In the genomic region with DNA sequence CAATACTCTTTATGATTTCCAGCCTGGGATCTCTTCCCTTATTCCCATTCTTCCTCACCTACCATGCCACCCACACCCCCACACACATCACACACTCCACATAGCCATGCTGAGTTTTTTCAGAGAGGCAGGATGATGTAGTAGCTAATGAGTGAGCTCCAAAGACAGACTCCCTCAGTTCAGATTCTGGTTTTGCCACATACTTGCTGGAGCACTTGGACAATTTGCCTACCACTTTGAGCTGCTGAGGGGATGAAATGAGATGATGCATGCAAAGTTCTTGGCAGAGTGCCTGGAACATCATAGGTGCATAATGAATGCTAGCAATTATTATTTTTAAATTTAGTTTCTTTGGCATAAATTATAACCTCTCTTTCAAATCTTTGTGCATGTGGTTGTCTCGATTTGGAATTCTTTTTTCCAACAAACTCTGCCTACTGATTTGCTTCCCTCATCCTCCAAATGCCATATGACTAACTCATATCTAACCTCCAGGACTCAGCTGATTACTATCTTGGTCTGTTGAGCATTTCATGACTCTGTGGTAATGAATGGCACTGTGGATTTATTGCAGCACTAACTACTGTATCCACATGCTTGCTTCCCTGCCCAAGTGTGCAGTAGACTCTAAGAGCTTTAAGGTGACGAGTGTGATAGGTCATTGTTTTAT, we compare ENCODE assay signal across 11 cellular contexts.
DNase-seq lines count a peak whose midpoint lies in the region; ATAC-seq, FAIRE-seq and TF ChIP-seq lines count a peak whose summit lies in the region.
"Had no signal": no experiment of that assay in that cellular context is flagged by ENCODE, and none has a peak within 500 bp of the region (broad histone marks: within the 10 kb centered on the region; RNA-seq: fewer than 3 reads in every experiment).

No MANE protein-coding gene starts in this region.

- TF ChIP-seq CTCF in SK-N-SH (IDR thresholded peaks at IDR 0.05) (no peak), Caco-2 (IDR thresholded peaks at IDR 0.05; ENCODE audit: insufficient read depth in 1 of 2, low read depth in 1 of 2, low read length in 1 of 2, severe bottlenecking in 1 of 2, unreplicated experiment in 1 of 2) (no peak), pancreas (IDR thresholded peaks at IDR 0.05) (no peak)

- H3K27me3 Mint-ChIP-seq in Caco-2 (ENCODE audit: insufficient read depth, unreplicated experiment): no peaks in the 10 kb centered on the region
- H3K27me3 Mint-ChIP-seq in T-helper 2 cell treated with Interferon-gamma antibody and Interleukin-4, amounts not matched to agents 5 μg/mL and 100 μg/mL, for 36 hours (ENCODE audit: low read depth): peaks cover 2% of the 10 kb centered on the region

- FAIRE-seq in HTR-8/SVneo (lab: Jason Lieb, UNC) (peak; percentile 83), pancreas (lab: Jason Lieb, UNC) (no peak)
- FAIRE-seq: G401.6 had no signal

- DNase-seq in COLO829 (ENCODE audit: low spot score) (peak; percentile 74), HTR-8/SVneo (ENCODE audit: insufficient read length, low spot score) (peak; percentile 67), SK-N-SH (peak; percentile 7), islet precursor cell (peak; percentile 82), Caco-2 (no peak), NCI-H128 (lab: John Stamatoyannopoulos, UW; ENCODE audit: unreplicated experiment) (no peak), pancreas (no peak)
- no peak for DNase-seq in T-helper 2 cell treated with Interferon-gamma antibody and Interleukin-4, amounts not matched to agents 5 μg/mL and 100 μg/mL, for 36 hours (ENCODE audit: low spot score)
- DNase-seq: transverse colon had no signal

- 9% methylated on average over 2 of the region's 2 CpGs for WGBS in SK-N-SH (ENCODE audit: low lambda C conversion rate)
- WGBS in pancreas, 2 donors: 62 to 64% methylated on average over 2 of the region's 2 CpGs

- H3K9me3 Mint-ChIP-seq in Caco-2 (ENCODE audit: unreplicated experiment): no peaks in the 10 kb centered on the region
- peaks cover 3% of the 10 kb centered on the region for H3K9me3 Mint-ChIP-seq in T-helper 2 cell treated with Interferon-gamma antibody and Interleukin-4, amounts not matched to agents 5 μg/mL and 100 μg/mL, for 36 hours

- no TSS peak for BruUV-seq in Caco-2 (replicated peaks; lab: Mats Ljungman, UMichigan)

- CTCF ChIA-PET in SK-N-SH (lab: Yijun Ruan, JAX): interaction anchor here (0.8 to 2.2 kb wide), 3 partner anchors 9 to 99 kb away, joined by 4 to 6 read pairs (median 4); partner anchors contain the start of gene TACR1
- CTCF ChIA-PET in Caco-2 (lab: Charles Lee): no interaction called here

- peaks cover 34% of the 10 kb centered on the region for H3K4me1 Mint-ChIP-seq in Caco-2 (ENCODE audit: low read depth, unreplicated experiment)
- no peaks in the 10 kb centered on the region for H3K4me1 Mint-ChIP-seq in T-helper 2 cell treated with Interferon-gamma antibody and Interleukin-4, amounts not matched to agents 5 μg/mL and 100 μg/mL, for 36 hours (ENCODE audit: low read depth)

- peaks cover 6% of the 10 kb centered on the region for H4K20me1 ChIP-seq in SK-N-SH (ENCODE audit: insufficient read depth)

- peak in 1 of 2 experiments; percentile 92; a peak in 2 of 4 replicates for TF ChIP-seq EP300 in SK-N-SH (IDR thresholded peaks at IDR 0.05; ENCODE audit: borderline replicate concordance in 1 of 2, low read depth in 1 of 2, low read length in 1 of 2)

- no peaks in the 10 kb centered on the region for H3K36me3 ChIP-seq in SK-N-SH (replicated peaks in 1 of 2; ENCODE audit: control insufficient read depth in 1 of 2, insufficient read depth in 2 of 2, low read length in 1 of 2)
- H3K36me3 ChIP-seq in Caco-2 (ENCODE audit: control insufficient read depth, insufficient read depth, low read length): no peaks in the 10 kb centered on the region
- no peaks in the 10 kb centered on the region for H3K36me3 ChIP-seq in pancreas
- H3K36me3 ChIP-seq: gastroesophageal sphincter, transverse colon had no signal

- H3K79me2 ChIP-seq in SK-N-SH (ENCODE audit: insufficient read depth): no peaks in the 10 kb centered on the region

- no peak overlapping the region; the same call in 1 of the 2 replicates for H3K9ac ChIP-seq in SK-N-SH

- H2AFZ ChIP-seq in SK-N-SH (ENCODE audit: low read depth): no peak overlapping the region

- H3K36me3 Mint-ChIP-seq in Caco-2 (ENCODE audit: insufficient read depth, unreplicated experiment): peaks cover 4% of the 10 kb centered on the region
- no peaks in the 10 kb centered on the region for H3K36me3 Mint-ChIP-seq in T-helper 2 cell treated with Interferon-gamma antibody and Interleukin-4, amounts not matched to agents 5 μg/mL and 100 μg/mL, for 36 hours (ENCODE audit: low read depth)

- no peak overlapping the region; a peak in 1 of 4 replicates for H3K4me3 ChIP-seq in SK-N-SH (ENCODE audit: low read depth in 2 of 2, low read length in 1 of 2)
- no peak overlapping the region for H3K4me3 ChIP-seq in Caco-2 (ENCODE audit: low read depth, low read length)
- H3K4me3 ChIP-seq in pancreas: no peak overlapping the region
- H3K4me3 ChIP-seq: gastroesophageal sphincter, transverse colon had no signal

- H3K27ac Mint-ChIP-seq in Caco-2 (ENCODE audit: unreplicated experiment): no peak overlapping the region
- H3K27ac Mint-ChIP-seq in T-helper 2 cell treated with Interferon-gamma antibody and Interleukin-4, amounts not matched to agents 5 μg/mL and 100 μg/mL, for 36 hours: no peak overlapping the region

- ATAC-seq in pancreas: no peak
- ATAC-seq: gastroesophageal sphincter had no signal

- H3K4me1 ChIP-seq in SK-N-SH (ENCODE audit: control insufficient read depth in 1 of 2, insufficient read depth in 2 of 2, low read depth in 1 of 2, low read length in 1 of 2) (peaks cover 8% of the 10 kb centered on the region in 2 experiments; a peak in 3 of 4 replicates), Caco-2 (peaks cover 13% of the 10 kb centered on the region), pancreas (no peaks in the 10 kb centered on the region)
- H3K4me1 ChIP-seq: gastroesophageal sphincter, transverse colon had no signal

- H3K9me3 ChIP-seq in SK-N-SH (no peaks in the 10 kb centered on the region), Caco-2 (peaks cover 4% of the 10 kb centered on the region; the same call in 1 of the 2 replicates), pancreas (no peaks in the 10 kb centered on the region)
- H3K9me3 ChIP-seq: transverse colon had no signal

- intact Hi-C loops in Caco-2 (cut with micrococcal nuclease; ENCODE audit: unreplicated experiment): no loop called here
- intact Hi-C loops in pancreas (cut with DNase I): no loop called here

- H3K4me3 Mint-ChIP-seq in Caco-2 (ENCODE audit: unreplicated experiment): no peak overlapping the region
- no peak overlapping the region for H3K4me3 Mint-ChIP-seq in T-helper 2 cell treated with Interferon-gamma antibody and Interleukin-4, amounts not matched to agents 5 μg/mL and 100 μg/mL, for 36 hours

- H3K9me2 ChIP-seq in SK-N-SH: no peaks in the 10 kb centered on the region

- peaks cover 35% of the 10 kb centered on the region for H3F3A ChIP-seq in SK-N-SH (replicated peaks; ENCODE audit: insufficient read depth)

- peak overlapping the region; percentile 45 to 70; a peak in 3 of 4 replicates for H3K27ac ChIP-seq in SK-N-SH (ENCODE audit: low read depth in 2 of 2, low read length in 1 of 2)
- no peak overlapping the region for H3K27ac ChIP-seq in pancreas
- H3K27ac ChIP-seq: gastroesophageal sphincter, transverse colon had no signal

- POLR2A ChIA-PET in SK-N-SH (lab: Yijun Ruan, JAX): no interaction called here
- POLR2A ChIA-PET in Caco-2 (lab: Charles Lee): no interaction called here

- H3K27me3 ChIP-seq in SK-N-SH (ENCODE audit: insufficient read depth) (peaks cover 3% of the 10 kb centered on the region; the same call in 1 of the 2 replicates), Caco-2 (replicated peaks; ENCODE audit: control insufficient read depth, insufficient read depth, low read length) (no peaks in the 10 kb centered on the region), pancreas (no peaks in the 10 kb centered on the region)
- H3K27me3 ChIP-seq: gastroesophageal sphincter, transverse colon had no signal

- no peak for TF ChIP-seq RAD21 in SK-N-SH (IDR thresholded peaks at IDR 0.05; ENCODE audit: low read length)

- H3K4me2 ChIP-seq in SK-N-SH: peak overlapping the region; percentile 61

TF ChIP-seq in SK-N-SH, 30 proteins besides CTCF, POLR2A, EP300 and RAD21 (continues in another document):
- TF ChIP-seq, protein P1, sequence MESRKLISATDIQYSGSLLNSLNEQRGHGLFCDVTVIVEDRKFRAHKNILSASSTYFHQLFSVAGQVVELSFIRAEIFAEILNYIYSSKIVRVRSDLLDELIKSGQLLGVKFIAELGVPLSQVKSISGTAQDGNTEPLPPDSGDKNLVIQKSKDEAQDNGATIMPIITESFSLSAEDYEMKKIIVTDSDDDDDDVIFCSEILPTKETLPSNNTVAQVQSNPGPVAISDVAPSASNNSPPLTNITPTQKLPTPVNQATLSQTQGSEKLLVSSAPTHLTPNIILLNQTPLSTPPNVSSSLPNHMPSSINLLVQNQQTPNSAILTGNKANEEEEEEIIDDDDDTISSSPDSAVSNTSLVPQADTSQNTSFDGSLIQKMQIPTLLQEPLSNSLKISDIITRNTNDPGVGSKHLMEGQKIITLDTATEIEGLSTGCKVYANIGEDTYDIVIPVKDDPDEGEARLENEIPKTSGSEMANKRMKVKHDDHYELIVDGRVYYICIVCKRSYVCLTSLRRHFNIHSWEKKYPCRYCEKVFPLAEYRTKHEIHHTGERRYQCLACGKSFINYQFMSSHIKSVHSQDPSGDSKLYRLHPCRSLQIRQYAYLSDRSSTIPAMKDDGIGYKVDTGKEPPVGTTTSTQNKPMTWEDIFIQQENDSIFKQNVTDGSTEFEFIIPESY (IDR thresholded peaks at IDR 0.05; ENCODE audit: borderline replicate concordance, low read depth): 0 out of 2 replicates have a peak, but pooled peaks have one; percentile 72
- TF ChIP-seq MXI1 (IDR thresholded peaks at IDR 0.05; ENCODE audit: low read depth, low read length): no peak
- TF ChIP-seq GABPA (IDR thresholded peaks at IDR 0.05; ENCODE audit: low read depth): no peak
- peak; percentile 97 for TF ChIP-seq JUND (IDR thresholded peaks at IDR 0.05)
- 0 out of 2 replicates have a peak, but pooled peaks have one; percentile 20 for TF ChIP-seq SIN3A (IDR thresholded peaks at IDR 0.05; ENCODE audit: borderline replicate concordance, low read depth, low read length)
- peak; percentile 90 for TF ChIP-seq TEAD4 (IDR thresholded peaks at IDR 0.05; ENCODE audit: borderline replicate concordance, insufficient read depth)
- peak; percentile 95 for TF ChIP-seq TCF12 (IDR thresholded peaks at IDR 0.05)
- no peak for TF ChIP-seq NRF1 (IDR thresholded peaks at IDR 0.05; ENCODE audit: low read depth, low read length)
- no peak for TF ChIP-seq GATA2 (CRISPR knock-in tag; IDR thresholded peaks at IDR 0.05)
- TF ChIP-seq ELF1 (IDR thresholded peaks at IDR 0.05): no peak
- peak; percentile 70 for TF ChIP-seq MAX (IDR thresholded peaks at IDR 0.05; ENCODE audit: low read depth)
- no peak for TF ChIP-seq EZH2phosphoT487 (IDR thresholded peaks at IDR 0.05; ENCODE audit: borderline replicate concordance, low read depth)
- TF ChIP-seq MEF2A (IDR thresholded peaks at IDR 0.05; ENCODE audit: borderline replicate concordance, low read depth): no peak

Comparison
In these comparisons a context has a peak if more than half of its experiments do, and no peak if none do; other contexts are left out.
1. DNase-seq: peak in COLO829 (single experiment), HTR-8/SVneo (single experiment), SK-N-SH (single experiment) and islet precursor cell (single experiment); none in Caco-2 (0 of 2), NCI-H128 (single experiment), T-helper 2 cell treated with Interferon-gamma antibody and Interleukin-4, amounts not matched to agents 5 μg/mL and 100 μg/mL, for 36 hours (single experiment) and pancreas (0 of 6).
2. H3K27ac ChIP-seq: peak in SK-N-SH (2 of 2); none in pancreas (0 of 4).